In genomic region chr6:136582702-136583471, GRCh38 we compare ENCODE assay signal across 9 cellular contexts. TPM values are rescaled to one million over a fixed set of nuclear protein-coding genes. Genes with fewer than 3 reads are reported as not detected.
DNase-seq lines count a peak whose midpoint lies in the region; ATAC-seq, FAIRE-seq and TF ChIP-seq lines count a peak whose summit lies in the region.
"Had no signal": no experiment of that assay in that cellular context is flagged by ENCODE, and none has a peak within 500 bp of the region (broad histone marks: within the 10 kb centered on the region; RNA-seq: fewer than 3 reads in every experiment).

No MANE protein-coding gene starts in this region.

- no peak overlapping the region for H3K4me3 ChIP-seq in OCI-LY1 (ENCODE audit: low read depth, low read length, poor library complexity, severe bottlenecking)
- H3K4me3 ChIP-seq in naive thymus-derived CD4-positive, alpha-beta T cell (ENCODE audit: low read length): no peak overlapping the region

- no peak overlapping the region for H2AFZ ChIP-seq in OCI-LY1 (ENCODE audit: low read length)

- no peaks in the 10 kb centered on the region for H3K9me2 ChIP-seq in OCI-LY1 (ENCODE audit: low read depth, low read length)

- no peak overlapping the region for H3K4me3 Mint-ChIP-seq in naive thymus-derived CD4-positive, alpha-beta T cell
- no peak overlapping the region for H3K4me3 Mint-ChIP-seq in activated CD4-positive, alpha-beta memory T cell treated with anti-CD3 and anti-CD28 coated beads for 36 hours
- H3K4me3 Mint-ChIP-seq: activated naive CD8-positive, alpha-beta T cell treated with anti-CD3 and anti-CD28 coated beads, Interleukin-2, amount 10 ng/mL, durations not matched to agents 7 days and 5 days had no signal

- H3K9me3 ChIP-seq in OCI-LY1 (ENCODE audit: low read length): no peaks in the 10 kb centered on the region
- no peaks in the 10 kb centered on the region for H3K9me3 ChIP-seq in naive thymus-derived CD4-positive, alpha-beta T cell (ENCODE audit: control insufficient read depth in 2 of 3, low read length in 3 of 3)

- no peak overlapping the region for H3K27ac Mint-ChIP-seq in naive thymus-derived CD4-positive, alpha-beta T cell
- H3K27ac Mint-ChIP-seq in activated CD4-positive, alpha-beta memory T cell treated with anti-CD3 and anti-CD28 coated beads for 36 hours: no peak overlapping the region
- H3K27ac Mint-ChIP-seq: activated naive CD8-positive, alpha-beta T cell treated with anti-CD3 and anti-CD28 coated beads, Interleukin-2, amount 10 ng/mL, durations not matched to agents 7 days and 5 days had no signal

- ATAC-seq in naive thymus-derived CD4-positive, alpha-beta T cell: peak; percentile 72

- H3K9me3 Mint-ChIP-seq in naive thymus-derived CD4-positive, alpha-beta T cell: no peaks in the 10 kb centered on the region
- no peaks in the 10 kb centered on the region for H3K9me3 Mint-ChIP-seq in activated CD4-positive, alpha-beta memory T cell treated with anti-CD3 and anti-CD28 coated beads for 36 hours
- H3K9me3 Mint-ChIP-seq: activated naive CD8-positive, alpha-beta T cell treated with anti-CD3 and anti-CD28 coated beads, Interleukin-2, amount 10 ng/mL, durations not matched to agents 7 days and 5 days had no signal

- H3K36me3 Mint-ChIP-seq in naive thymus-derived CD4-positive, alpha-beta T cell: peaks cover 21 to 53% (median 39%) of the 10 kb centered on the region in 5 donors
- H3K36me3 Mint-ChIP-seq in activated CD4-positive, alpha-beta memory T cell treated with anti-CD3 and anti-CD28 coated beads for 36 hours: peaks cover 29% of the 10 kb centered on the region

- CTCF ChIA-PET in naive thymus-derived CD4-positive, alpha-beta T cell (lab: Charles Lee): interaction anchor here (1.4 kb wide), 1 partner anchor 209 kb away, joined by 4 read pairs; the partner anchor contains the start of gene MAP3K5
- CTCF ChIA-PET in activated CD4-positive, alpha-beta memory T cell treated with anti-CD3 and anti-CD28 coated beads for 36 hours (lab: Charles Lee): interaction anchor here (1.2 to 2.8 kb wide), 5 partner anchors 10 to 210 kb away, joined by 3 to 18 read pairs (median 5); partner anchors contain the start of gene MAP3K5

- no peak overlapping the region for H3K27ac ChIP-seq in OCI-LY1 (ENCODE audit: low read depth, low read length, poor library complexity, severe bottlenecking)
- no peak overlapping the region for H3K27ac ChIP-seq in naive thymus-derived CD4-positive, alpha-beta T cell (ENCODE audit: low read depth, low read length)

- H3K79me2 ChIP-seq in OCI-LY1 (ENCODE audit: insufficient read depth, low read length): no peaks in the 10 kb centered on the region

- intact Hi-C loops in naive thymus-derived CD4-positive, alpha-beta T cell (cut with micrococcal nuclease): loop anchor here (1.0 kb wide), 1 partner anchor 210 kb away; no protein-coding TSS in a partner anchor
- intact Hi-C loops in activated CD4-positive, alpha-beta memory T cell treated with anti-CD3 and anti-CD28 coated beads for 36 hours (cut with micrococcal nuclease): loop anchor here (1.0 kb wide), 1 partner anchor 210 kb away; no protein-coding TSS in a partner anchor

- no peaks in the 10 kb centered on the region for H4K20me1 ChIP-seq in OCI-LY1 (ENCODE audit: insufficient read depth, low read length)

- no peaks in the 10 kb centered on the region for H3F3A ChIP-seq in OCI-LY1 (ENCODE audit: insufficient read depth, low read length)

- no peaks in the 10 kb centered on the region for H3K27me3 Mint-ChIP-seq in naive thymus-derived CD4-positive, alpha-beta T cell
- no peaks in the 10 kb centered on the region for H3K27me3 Mint-ChIP-seq in activated CD4-positive, alpha-beta memory T cell treated with anti-CD3 and anti-CD28 coated beads for 36 hours
- H3K27me3 Mint-ChIP-seq: activated naive CD8-positive, alpha-beta T cell treated with anti-CD3 and anti-CD28 coated beads, Interleukin-2, amount 10 ng/mL, durations not matched to agents 7 days and 5 days had no signal

- H3K36me3 ChIP-seq in OCI-LY1 (ENCODE audit: insufficient read depth, low read length): peaks cover 26% of the 10 kb centered on the region; the same call in 1 of the 2 replicates
- H3K36me3 ChIP-seq in naive thymus-derived CD4-positive, alpha-beta T cell (ENCODE audit: control insufficient read depth in 2 of 3, insufficient read depth in 3 of 3, low read length in 3 of 3): peaks cover 0 to 28% (median 14%) of the 10 kb centered on the region in 3 experiments

- H3K9ac ChIP-seq in OCI-LY1 (ENCODE audit: low read length): no peak overlapping the region

- H3K4me1 ChIP-seq in OCI-LY1 (ENCODE audit: insufficient read depth, low read length, severe bottlenecking): no peaks in the 10 kb centered on the region
- H3K4me1 ChIP-seq in naive thymus-derived CD4-positive, alpha-beta T cell (ENCODE audit: control insufficient read depth in 2 of 2, insufficient read depth in 2 of 2, low read length in 2 of 2): no peaks in the 10 kb centered on the region

- FAIRE-seq in endometrium (lab: Jason Lieb, UNC): peak; percentile 99

- H3K4me2 ChIP-seq in OCI-LY1 (ENCODE audit: low read length): no peak overlapping the region

- TF ChIP-seq CTCF in OCI-LY1 (IDR thresholded peaks at IDR 0.05; ENCODE audit: low read length): peak; percentile 71

- H3K27me3 ChIP-seq in OCI-LY1 (ENCODE audit: insufficient read depth, low read length): no peaks in the 10 kb centered on the region
- H3K27me3 ChIP-seq in naive thymus-derived CD4-positive, alpha-beta T cell (ENCODE audit: control insufficient read depth in 2 of 2, insufficient read depth in 2 of 2, low read length in 2 of 2): no peaks in the 10 kb centered on the region

- DNase-seq in SIG-M5 treated with dmso at 0.1 percent for 504 hours (lab: John Stamatoyannopoulos, UW; ENCODE audit: unreplicated experiment) (peak; percentile 51), SIG-M5 (lab: John Stamatoyannopoulos, UW) (no peak), HK-2 (ENCODE audit: unreplicated experiment) (no peak)
- DNase-seq in naive thymus-derived CD4-positive, alpha-beta T cell: no peak
- no peak for DNase-seq in stimulated activated CD8-positive, alpha-beta memory T cell treated with anti-CD3 and anti-CD28 coated beads, Interleukin-4, amount 100 ng/mL, for 48 hours
- DNase-seq in activated CD4-positive, alpha-beta memory T cell treated with anti-CD3 and anti-CD28 coated beads for 36 hours: no peak
- DNase-seq: activated naive CD8-positive, alpha-beta T cell treated with anti-CD3 and anti-CD28 coated beads, Interleukin-2, amount 10 ng/mL, durations not matched to agents 7 days and 5 days had no signal

- H3K4me1 Mint-ChIP-seq in naive thymus-derived CD4-positive, alpha-beta T cell: peaks cover 0 to 2% (median 0%) of the 10 kb centered on the region in 7 donors
- no peaks in the 10 kb centered on the region for H3K4me1 Mint-ChIP-seq in activated CD4-positive, alpha-beta memory T cell treated with anti-CD3 and anti-CD28 coated beads for 36 hours (ENCODE audit: low read depth)
- H3K4me1 Mint-ChIP-seq: activated naive CD8-positive, alpha-beta T cell treated with anti-CD3 and anti-CD28 coated beads, Interleukin-2, amount 10 ng/mL, durations not matched to agents 7 days and 5 days had no signal

- POLR2A ChIA-PET in naive thymus-derived CD4-positive, alpha-beta T cell (lab: Charles Lee): no interaction called here
- POLR2A ChIA-PET in activated CD4-positive, alpha-beta memory T cell treated with anti-CD3 and anti-CD28 coated beads for 36 hours (lab: Charles Lee): no interaction called here

RNA-seq across cellular contexts. Expression of gene MAP7, which starts 32.7 kb away (rescaled TPM):
- total RNA-seq in naive thymus-derived CD4-positive, alpha-beta T cell: 1 to 10 TPM in 1 of 5 experiments, under 1 TPM in 4; 0.14 to 1.1 (median 0.32) TPM
- under 1 TPM; 0.13 to 0.17 TPM for polyA plus RNA-seq in naive thymus-derived CD4-positive, alpha-beta T cell
- 1 to 10 TPM; 1.2 to 1.3 TPM for total RNA-seq in activated CD4-positive, alpha-beta memory T cell treated with anti-CD3 and anti-CD28 coated beads for 36 hours
